Comparison of ENCODE assay signal across 2 cellular contexts in genomic region chr16:85798901-85799496, GRCh38.
TF ChIP-seq lines count a peak whose summit lies in the region.

No MANE protein-coding gene starts in this region.

TF ChIP-seq in PFSK-1, 5 proteins besides CTCF, POLR2A, EP300 and RAD21 (continued from another document):
- TF ChIP-seq REST (IDR thresholded peaks at IDR 0.05; ENCODE audit: insufficient read depth in 1 of 2, low read depth in 2 of 2, low read length in 2 of 2) (no peak), POLR2AphosphoS5 (IDR thresholded peaks at IDR 0.05; ENCODE audit: low read depth, low read length) (no peak)

TF ChIP-seq in GM12878, 131 proteins besides CTCF, POLR2A, EP300 and RAD21 (continued from another document):
- TF ChIP-seq E4F1 (IDR thresholded peaks at IDR 0.05; ENCODE audit: borderline replicate concordance, partially characterized antibody): no peak
- no peak for TF ChIP-seq DPF2 (IDR thresholded peaks at IDR 0.05)
- TF ChIP-seq TAF1 (IDR thresholded peaks at IDR 0.05; ENCODE audit: borderline replicate concordance, low read depth, low read length): no peak
- TF ChIP-seq SIN3A (IDR thresholded peaks at IDR 0.05; ENCODE audit: low read depth, low read length): no peak
- no peak for TF ChIP-seq STAT1 (conservative IDR thresholded peaks at IDR 0.05)
- TF ChIP-seq PML (IDR thresholded peaks at IDR 0.05; ENCODE audit: low read length): no peak; the same call in 1 of the 2 replicates
- TF ChIP-seq STAT3 (IDR thresholded peaks at IDR 0.05; ENCODE audit: low read depth, low read length): no peak
- TF ChIP-seq MYC (IDR thresholded peaks at IDR 0.05; ENCODE audit: insufficient read depth, insufficient read length, insufficient replicate concordance, low read length, severe bottlenecking): no peak
- peak; percentile 58; the same call in 1 of the 2 replicates for TF ChIP-seq SMARCA5 (IDR thresholded peaks at IDR 0.05)
- no peak for TF ChIP-seq TCF12 (IDR thresholded peaks at IDR 0.05; ENCODE audit: low read depth, low read length)
- no peak for TF ChIP-seq TCF3 (IDR thresholded peaks at IDR 0.05; ENCODE audit: borderline replicate concordance, insufficient read depth, low read depth, low read length)
- TF ChIP-seq SKIL (IDR thresholded peaks at IDR 0.05; ENCODE audit: low read depth, poor library complexity, severe bottlenecking): no peak
- TF ChIP-seq PRDM15 (CRISPR knock-in tag; IDR thresholded peaks at IDR 0.05): no peak
- no peak for TF ChIP-seq ATF2 (IDR thresholded peaks at IDR 0.05; ENCODE audit: low read length)
- no peak for TF ChIP-seq ATF7 (IDR thresholded peaks at IDR 0.05; ENCODE audit: low read depth)
- no peak for TF ChIP-seq ATF3 (IDR thresholded peaks at IDR 0.05; ENCODE audit: borderline replicate concordance, extremely low read depth, low read depth, low read length)
- TF ChIP-seq RFX5 (IDR thresholded peaks at IDR 0.05; ENCODE audit: low read depth, low read length): no peak
- TF ChIP-seq LARP7 (IDR thresholded peaks at IDR 0.05): peak; percentile 78
- TF ChIP-seq ZNF217 (IDR thresholded peaks at IDR 0.05): no peak
- TF ChIP-seq RELA (IDR thresholded peaks at IDR 0.05; ENCODE audit: borderline replicate concordance, partially characterized antibody): no peak
- TF ChIP-seq KAT2A (conservative IDR thresholded peaks at IDR 0.05; ENCODE audit: control insufficient read depth, low read depth, low read length): no peak
- TF ChIP-seq CUX1 (IDR thresholded peaks at IDR 0.05; ENCODE audit: insufficient replicate concordance, low read depth, low read length): no peak
- no peak for TF ChIP-seq HDGF (IDR thresholded peaks at IDR 0.05)
- no peak for TF ChIP-seq NBN (IDR thresholded peaks at IDR 0.05)
- no peak for TF ChIP-seq EGR1 (IDR thresholded peaks at IDR 0.05; ENCODE audit: borderline replicate concordance in 1 of 2, low read depth in 2 of 2, low read length in 2 of 2)
- TF ChIP-seq RELB (IDR thresholded peaks at IDR 0.05; ENCODE audit: low read depth): no peak
- TF ChIP-seq NKRF (conservative IDR thresholded peaks at IDR 0.05): peak; percentile 70
- TF ChIP-seq FOXK2 (IDR thresholded peaks at IDR 0.05): no peak
- no peak for TF ChIP-seq MXI1 (IDR thresholded peaks at IDR 0.05; ENCODE audit: low read depth, low read length)
- no peak; the same call in 1 of the 2 replicates for TF ChIP-seq RUNX3 (IDR thresholded peaks at IDR 0.05; ENCODE audit: low read length)
- peak; percentile 27; the same call in 1 of the 2 replicates for TF ChIP-seq BACH1 (IDR thresholded peaks at IDR 0.05; ENCODE audit: borderline replicate concordance)
- TF ChIP-seq BMI1 (IDR thresholded peaks at IDR 0.05; ENCODE audit: borderline replicate concordance): no peak
- TF ChIP-seq PAX5 (IDR thresholded peaks at IDR 0.05; ENCODE audit: borderline replicate concordance, low read depth, low read length): no peak
- TF ChIP-seq HCFC1 (IDR thresholded peaks at IDR 0.05; ENCODE audit: low read length): no peak
- no peak for TF ChIP-seq ZNF24 (IDR thresholded peaks at IDR 0.05)
- TF ChIP-seq CBFB (IDR thresholded peaks at IDR 0.05; ENCODE audit: low read depth): no peak
